16 cellular contexts compared by ENCODE assay signal in the genomic region with DNA sequence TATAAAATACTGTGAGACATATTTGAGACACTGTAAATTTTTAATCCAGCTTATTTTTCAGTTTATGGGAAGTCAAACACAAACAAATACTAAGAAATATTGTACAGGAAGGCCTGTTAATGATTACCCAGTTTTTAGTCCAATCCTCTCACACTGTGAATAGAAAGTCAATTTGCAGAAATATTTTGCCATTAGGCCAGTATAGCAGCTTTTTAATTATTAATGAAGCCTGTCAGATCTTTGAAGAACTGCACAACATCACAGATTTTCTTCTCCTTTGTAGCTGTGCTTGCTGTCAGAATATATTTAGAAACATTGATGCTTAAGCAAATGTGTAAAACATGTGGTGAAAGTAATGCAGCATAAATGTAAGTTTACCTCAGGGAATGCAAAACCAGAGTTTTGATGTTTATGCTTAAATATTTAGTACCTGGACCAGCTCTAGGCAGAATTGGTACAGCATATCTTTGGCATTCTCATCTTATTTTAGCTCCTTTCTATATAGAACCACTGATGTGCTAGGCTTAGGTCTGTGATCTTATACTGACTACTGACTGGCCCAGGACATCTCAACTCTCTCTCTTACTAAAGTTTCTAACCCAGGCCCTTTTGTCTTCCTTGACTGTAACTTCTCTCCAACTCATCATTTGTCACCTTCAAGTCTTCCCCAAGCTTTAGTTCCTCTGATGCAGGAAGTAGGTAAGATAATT.
DNase-seq lines count a peak whose midpoint lies in the region; ATAC-seq, FAIRE-seq and TF ChIP-seq lines count a peak whose summit lies in the region.
"Had no signal": no experiment of that assay in that cellular context is flagged by ENCODE, and none has a peak within 500 bp of the region (broad histone marks: within the 10 kb centered on the region; RNA-seq: fewer than 3 reads in every experiment).

No MANE protein-coding gene starts in this region.

- H3K9me3 ChIP-seq in small intestine (ENCODE audit: control insufficient read depth, low read depth), result no peaks in the 10 kb centered on the region
- H3K9me3 ChIP-seq: esophagus muscularis mucosa had no signal

- no peak overlapping the region for H3K27ac ChIP-seq in small intestine (ENCODE audit: low read depth in 1 of 2, low read length in 1 of 2)
- H3K27ac ChIP-seq: esophagus muscularis mucosa had no signal

- peaks cover 9% of the 10 kb centered on the region for H3K4me1 Mint-ChIP-seq in type B pancreatic cell (ENCODE audit: unreplicated experiment)
- H3K4me1 Mint-ChIP-seq: activated CD4-positive, alpha-beta memory T cell treated with anti-CD3 and anti-CD28 coated beads, Interleukin-2, amount 10 ng/mL, durations not matched to agents 7 days and 5 days had no signal

- no peak overlapping the region for H3K4me3 ChIP-seq in small intestine (ENCODE audit: low read depth in 1 of 2, low read length in 2 of 2)
- H3K4me3 ChIP-seq: esophagus muscularis mucosa had no signal

- no peaks in the 10 kb centered on the region for H3K4me1 ChIP-seq in small intestine (ENCODE audit: control insufficient read depth in 2 of 2, insufficient read depth in 1 of 2, low read depth in 1 of 2, low read length in 1 of 2)
- H3K4me1 ChIP-seq: esophagus muscularis mucosa had no signal

- H3K27ac Mint-ChIP-seq in type B pancreatic cell, result no peak overlapping the region
- H3K27ac Mint-ChIP-seq: activated CD4-positive, alpha-beta memory T cell treated with anti-CD3 and anti-CD28 coated beads, Interleukin-2, amount 10 ng/mL, durations not matched to agents 7 days and 5 days; CD8-positive, alpha-beta T cell; T-helper 1 cell treated with Interleukin-12 subunit alpha and Interleukin-12 subunit beta and Interleukin-4 antibody, amounts not matched to agents 30 μg/mL and 1 μg/mL, for 36 hours had no signal

- TF ChIP-seq CTCF in type B pancreatic cell (conservative IDR thresholded peaks at IDR 0.05), result no peak

- peak; percentile 89 for FAIRE-seq in GM19239 (lab: Jason Lieb, UNC)
- FAIRE-seq in small intestine (lab: Jason Lieb, UNC), result no peak

- no peaks in the 10 kb centered on the region for H3K27me3 ChIP-seq in small intestine (ENCODE audit: control insufficient read depth in 2 of 2, insufficient read depth in 2 of 2, low read length in 2 of 2)
- H3K27me3 ChIP-seq: esophagus muscularis mucosa had no signal

- H3K27me3 Mint-ChIP-seq in type B pancreatic cell, result no peaks in the 10 kb centered on the region
- H3K27me3 Mint-ChIP-seq: activated CD4-positive, alpha-beta memory T cell treated with anti-CD3 and anti-CD28 coated beads, Interleukin-2, amount 10 ng/mL, durations not matched to agents 7 days and 5 days had no signal

- ATAC-seq in HG02759 (IDR thresholded peaks at IDR 0.05; ENCODE audit: unreplicated experiment) (peak; percentile 70), HG03457 (IDR thresholded peaks at IDR 0.05; ENCODE audit: unreplicated experiment) (peak; percentile 86)
- ATAC-seq: CD8-positive, alpha-beta T cell; Panc1 had no signal

- no peaks in the 10 kb centered on the region for H3K36me3 Mint-ChIP-seq in type B pancreatic cell
- H3K36me3 Mint-ChIP-seq: CD8-positive, alpha-beta T cell had no signal

- no peaks in the 10 kb centered on the region for H3K9me3 Mint-ChIP-seq in type B pancreatic cell
- H3K9me3 Mint-ChIP-seq: T-helper 1 cell treated with Interleukin-12 subunit alpha and Interleukin-12 subunit beta and Interleukin-4 antibody, amounts not matched to agents 30 μg/mL and 1 μg/mL, for 36 hours had no signal

- H3K4me3 Mint-ChIP-seq in type B pancreatic cell, result no peak overlapping the region
- H3K4me3 Mint-ChIP-seq: activated CD4-positive, alpha-beta memory T cell treated with anti-CD3 and anti-CD28 coated beads, Interleukin-2, amount 10 ng/mL, durations not matched to agents 7 days and 5 days; CD8-positive, alpha-beta T cell; T-helper 1 cell treated with Interleukin-12 subunit alpha and Interleukin-12 subunit beta and Interleukin-4 antibody, amounts not matched to agents 30 μg/mL and 1 μg/mL, for 36 hours had no signal

- H3K36me3 ChIP-seq in small intestine (ENCODE audit: control insufficient read depth in 2 of 2, insufficient read depth in 2 of 2, low read length in 2 of 2), result no peaks in the 10 kb centered on the region
- H3K36me3 ChIP-seq: esophagus muscularis mucosa had no signal

- DNase-seq in GM19239 (ENCODE audit: insufficient read length, low spot score) (peak; percentile 3), small intestine (peak; percentile 0), NCI-H2196 (lab: John Stamatoyannopoulos, UW; ENCODE audit: unreplicated experiment) (no peak), DMS114 treated with DMSO at 0.1 percent for 48 hours (lab: John Stamatoyannopoulos, UW; ENCODE audit: unreplicated experiment) (no peak), type B pancreatic cell (ENCODE audit: extremely low spot score, unreplicated experiment) (no peak)
- DNase-seq: activated CD4-positive, alpha-beta memory T cell treated with anti-CD3 and anti-CD28 coated beads, Interleukin-2, amount 10 ng/mL, durations not matched to agents 7 days and 5 days; activated naive CD4-positive, alpha-beta T cell treated with Interleukin-2 at 50 U/mL for 16 hours; CD8-positive, alpha-beta T cell; central memory CD4-positive, alpha-beta T cell; MM.1S; NCI-H2227 treated with DMSO at 0.1 percent for 48 hours had no signal

Comparison
In these comparisons a context has a peak if more than half of its experiments do, and no peak if none do; other contexts are left out.
1. DNase-seq: peak in GM19239 (single experiment) and small intestine (single experiment); none in NCI-H2196 (single experiment), DMS114 treated with DMSO at 0.1 percent for 48 hours (single experiment) and type B pancreatic cell (single experiment).